In genomic region chr2:197499594-197500502, GRCh38 we compare ENCODE assay signal across 1 cellular context.
TF ChIP-seq lines count a peak whose summit lies in the region.

Gene HSPD1 (minus strand): TSS chr2:197499840. CDS start chr2:197498848, 992 bp downstream.
Gene HSPE1 (plus strand): TSS chr2:197500379. CDS start chr2:197500437, 58 bp downstream.

TF ChIP-seq in K562, 482 proteins besides CTCF, POLR2A, EP300 and RAD21 (continued from another document and continues in another):
- TF ChIP-seq PRDM10 (IDR thresholded peaks at IDR 0.05; ENCODE audit: partially characterized antibody) (peak; percentile 39), JUNB (CRISPR knock-in tag; conservative IDR thresholded peaks at IDR 0.05) (no peak), FOXO4 (CRISPR knock-in tag; IDR thresholded peaks at IDR 0.05) (no peak), BCOR (IDR thresholded peaks at IDR 0.05) (peak; percentile 70; the same call in 1 of the 2 replicates), GATAD2B (IDR thresholded peaks at IDR 0.05; ENCODE audit: borderline replicate concordance) (peak; percentile 77; the same call in 1 of the 2 replicates), ZNF407 (IDR thresholded peaks at IDR 0.05; ENCODE audit: low read depth) (peak; percentile 46; the same call in 1 of the 2 replicates), HINFP (tag; conservative IDR thresholded peaks at IDR 0.05; ENCODE audit: low read depth) (no peak), E2F8 (IDR thresholded peaks at IDR 0.05; ENCODE audit: low read depth, partially characterized antibody) (peak; percentile 97), CREM (IDR thresholded peaks at IDR 0.05; ENCODE audit: low read depth) (peak; percentile 94), HNRNPK (IDR thresholded peaks at IDR 0.05; ENCODE audit: low read depth, low read length, poor library complexity, severe bottlenecking) (no peak), TFE3 (CRISPR knock-in tag; IDR thresholded peaks at IDR 0.05) (no peak), HNRNPL (IDR thresholded peaks at IDR 0.05; ENCODE audit: low read depth, low read length) (peak; percentile 74; the same call in 1 of the 2 replicates), KAT7 (CRISPR knock-in tag; IDR thresholded peaks at IDR 0.05; ENCODE audit: borderline replicate concordance) (no peak), ZFX (CRISPR knock-in tag; IDR thresholded peaks at IDR 0.05) (peak; percentile 93), TBP (optimal IDR thresholded peaks at IDR 0.05; ENCODE audit: low read depth, low read length) (peak; percentile 91), AFF1 (IDR thresholded peaks at IDR 0.05; ENCODE audit: low read depth in 1 of 2, partially characterized antibody in 2 of 2) (no peak), CBX3 (IDR thresholded peaks at IDR 0.05; ENCODE audit: borderline replicate concordance in 1 of 2, low read length in 2 of 2) (peak in 1 of 2 experiments; percentile 58; a peak in 1 of 3 replicates), CREB1 (IDR thresholded peaks at IDR 0.05) (peak; percentile 93), CREB1 (CRISPR knock-in tag; IDR thresholded peaks at IDR 0.05) (peak; percentile 87), ZNF143 (CRISPR knock-in tag; IDR thresholded peaks at IDR 0.05) (no peak), TEAD4 (IDR thresholded peaks at IDR 0.05; ENCODE audit: low read length) (peak; percentile 30; the same call in 1 of the 2 replicates), TEAD4 (CRISPR knock-in tag; IDR thresholded peaks at IDR 0.05; ENCODE audit: borderline replicate concordance) (no peak), ZNF76 (CRISPR knock-in tag; IDR thresholded peaks at IDR 0.05; ENCODE audit: borderline replicate concordance) (no peak), NR4A1 (CRISPR knock-in tag; IDR thresholded peaks at IDR 0.05) (no peak), NR4A1 (tag; IDR thresholded peaks at IDR 0.05) (no peak), ETS1 (conservative IDR thresholded peaks at IDR 0.05; ENCODE audit: control insufficient read depth, low read depth, low read length) (peak; percentile 73)
